In the genomic region with DNA sequence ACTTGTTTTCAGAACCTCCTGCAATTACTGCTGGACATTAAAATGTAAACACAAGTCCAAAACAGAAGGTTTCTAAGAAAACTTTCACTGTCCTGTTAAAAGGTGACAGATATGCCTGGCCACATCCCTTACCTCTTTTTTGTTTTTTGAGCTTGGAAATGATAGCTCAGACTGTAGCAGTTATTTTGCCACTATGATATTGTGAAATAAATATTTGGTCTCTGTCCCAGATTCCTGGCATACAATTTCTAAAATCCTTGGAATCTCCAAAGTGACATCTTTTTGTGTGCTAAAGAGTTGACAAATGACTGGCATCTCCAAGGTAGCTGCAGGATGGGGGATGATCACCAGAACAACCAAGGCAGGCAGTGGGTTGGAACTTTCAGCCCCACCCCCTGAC, we compare ENCODE assay signal across 17 cellular contexts. TPM values are rescaled to one million over a fixed set of nuclear protein-coding genes. Genes with fewer than 3 reads are reported as not detected.
DNase-seq lines count a peak whose midpoint lies in the region; ATAC-seq and TF ChIP-seq lines count a peak whose summit lies in the region.
"Had no signal": no experiment of that assay in that cellular context is flagged by ENCODE, and none has a peak within 500 bp of the region (broad histone marks: within the 10 kb centered on the region; RNA-seq: fewer than 3 reads in every experiment).

No MANE protein-coding gene starts in this region.

- peaks cover 3 to 35% (median 9%) of the 10 kb centered on the region in 3 donors for H3K4me1 ChIP-seq in esophagus squamous epithelium
- peaks cover 20% of the 10 kb centered on the region for H3K4me1 ChIP-seq in lower lobe of right lung
- H3K4me1 ChIP-seq in tibial nerve: peaks cover 0 to 26% (median 0%) of the 10 kb centered on the region in 4 donors
- no peaks in the 10 kb centered on the region for H3K4me1 ChIP-seq in BE2C

- TF ChIP-seq CTCF in esophagus squamous epithelium (IDR thresholded peaks at IDR 0.05) (no peak), lower lobe of right lung (IDR thresholded peaks at IDR 0.05) (no peak), tibial nerve (IDR thresholded peaks at IDR 0.05) (no peak), BE2C (IDR thresholded peaks at IDR 0.05; ENCODE audit: low read depth, low read length) (no peak)

- intact Hi-C loops in esophagus squamous epithelium (cut with DNase I) (no loop called here), lower lobe of right lung (cut with DNase I) (no loop called here)

- H3K36me3 ChIP-seq in esophagus squamous epithelium (peaks cover 0 to 79% (median 0%) of the 10 kb centered on the region in 3 donors), lower lobe of right lung (peaks cover 34% of the 10 kb centered on the region), tibial nerve (peaks cover 0 to 34% (median 0%) of the 10 kb centered on the region in 3 donors), BE2C (no peaks in the 10 kb centered on the region)

- ATAC-seq in lower lobe of right lung (no peak), GM19452 (IDR thresholded peaks at IDR 0.05; ENCODE audit: unreplicated experiment) (no peak), GM21515 (IDR thresholded peaks at IDR 0.05; ENCODE audit: unreplicated experiment) (no peak)
- ATAC-seq: K562 had no signal

- H3K27me3 ChIP-seq in esophagus squamous epithelium (no peaks in the 10 kb centered on the region), lower lobe of right lung (ENCODE audit: low read depth) (no peaks in the 10 kb centered on the region), tibial nerve (no peaks in the 10 kb centered on the region), BE2C (no peaks in the 10 kb centered on the region)
- H3K27me3 ChIP-seq: SJSA1 had no signal

- H3K9me3 ChIP-seq in esophagus squamous epithelium (no peaks in the 10 kb centered on the region), lower lobe of right lung (no peaks in the 10 kb centered on the region), tibial nerve (no peaks in the 10 kb centered on the region), BE2C (no peaks in the 10 kb centered on the region)
- H3K9me3 ChIP-seq: SJSA1 had no signal

- TF ChIP-seq POLR2A in esophagus squamous epithelium (IDR thresholded peaks at IDR 0.05) (no peak), tibial nerve (IDR thresholded peaks at IDR 0.05) (no peak)

- DNase-seq in GM04503 (ENCODE audit: low read depth) (peak; percentile 16), esophagus squamous epithelium (lab: John Stamatoyannopoulos, UW) (no peak), lower lobe of right lung (no peak), tibial nerve (ENCODE audit: low spot score in 2 of 2) (no peak), NCI-H2107 treated with DMSO at 0.1 percent for 48 hours (lab: John Stamatoyannopoulos, UW; ENCODE audit: unreplicated experiment) (no peak), BE2C (no peak)
- DNase-seq: CD4-positive, alpha-beta memory T cell; GOT3; NCI-H1436; NCI-H2029; NCI-H2171 treated with DMSO at 0.1 percent for 48 hours; NCI-H446 treated with DMSO at 0.1 percent for 48 hours; NCI-H748 treated with DMSO at 0.1 percent for 48 hours had no signal

- H3K4me3 ChIP-seq in esophagus squamous epithelium (no peak overlapping the region), lower lobe of right lung (no peak overlapping the region), tibial nerve (no peak overlapping the region), BE2C (ENCODE audit: low read depth, low read length) (no peak overlapping the region)
- H3K4me3 ChIP-seq: K562, SJSA1 had no signal

- peak overlapping the region in 3 of 4 donors; percentile 32 to 86 (median 77) for H3K27ac ChIP-seq in esophagus squamous epithelium
- peak overlapping the region; percentile 69 for H3K27ac ChIP-seq in lower lobe of right lung
- peak overlapping the region in 3 of 4 donors; percentile 18 to 26 (median 22) for H3K27ac ChIP-seq in tibial nerve
- H3K27ac ChIP-seq: SJSA1 had no signal

- TF ChIP-seq EP300 in tibial nerve (IDR thresholded peaks at IDR 0.05): no peak

RNA-seq across cellular contexts. Expression of a gene that starts 16.8 kb away (rescaled TPM):
- total RNA-seq in esophagus squamous epithelium (100 to 1,000 TPM in 2 of 4 donors, 10 to 100 TPM in 2; 65.1 to 155 (median 105) TPM), lower lobe of right lung (65.2 TPM), tibial nerve (100 to 1,000 TPM; 137 to 203 (median 170) TPM)
- polyA plus RNA-seq in BE2C (2012; ENCODE audit: insufficient read depth, insufficient read length, low read depth): 38.6 TPM

RNA-seq across cellular contexts. Expression of a gene that starts 17.0 kb away (rescaled TPM):
- total RNA-seq in esophagus squamous epithelium: 10 to 100 TPM in 1 of 4 donors, 1 to 10 TPM in 3; 2.3 to 18.7 (median 5.8) TPM
- total RNA-seq in lower lobe of right lung: 17.8 TPM
- 10 to 100 TPM; 23.4 to 53.3 (median 26.8) TPM for total RNA-seq in tibial nerve
- 1.0 TPM for polyA plus RNA-seq in BE2C (2012; ENCODE audit: insufficient read depth, insufficient read length, low read depth)

Comparison
In these comparisons a context has a peak if more than half of its experiments do, and no peak if none do; other contexts are left out.
1. H3K27ac ChIP-seq: peak in every context shown above with its lines; median percentile 77 in esophagus squamous epithelium; 69 in lower lobe of right lung; 22 in tibial nerve.